Comparison of ENCODE assay signal across 8 cellular contexts in genomic region chr12:53159195-53159834, GRCh38. TPM values are rescaled to one million over a fixed set of nuclear protein-coding genes. Genes with fewer than 3 reads are reported as not detected.
DNase-seq lines count a peak whose midpoint lies in the region; ATAC-seq, FAIRE-seq and TF ChIP-seq lines count a peak whose summit lies in the region.

No MANE protein-coding gene starts in this region.

- intact Hi-C loops in HepG2 (cut with micrococcal nuclease; ENCODE audit: unreplicated experiment): loop anchor here (1.0 to 5.0 kb wide), 3 partner anchors 31 to 128 kb away; no protein-coding TSS in a partner anchor

- no peaks in the 10 kb centered on the region for H3K27me3 ChIP-seq in HepG2 (ENCODE audit: control insufficient read depth in 1 of 2, insufficient read depth in 2 of 2, low read length in 2 of 2)

- peak; percentile 95 for FAIRE-seq in HepG2 (lab: Jason Lieb, UNC)

- CTCF ChIA-PET in HepG2 (lab: Yijun Ruan, JAX; ENCODE audit: low intra/inter-chr PET ratio, low total read pairs): interaction anchor here (0.9 to 4.1 kb wide), 5 partner anchors 16 to 128 kb away, joined by 3 to 23 read pairs (median 4); no protein-coding TSS in a partner anchor

- no peaks in the 10 kb centered on the region for H4K20me1 ChIP-seq in HepG2 (ENCODE audit: insufficient read depth, low read length)

- no peaks in the 10 kb centered on the region for H3K79me2 ChIP-seq in HepG2 (ENCODE audit: insufficient read depth, low read length)

- no peak overlapping the region for H2AFZ ChIP-seq in HepG2 (ENCODE audit: low read length)

- in situ Hi-C loops in HepG2 (cut with HindIII; ENCODE audit: extremely low pct_ligation_motif_present, low pct_unique_long_range_greater_than_20kb): loop anchor here (5.0 kb wide), 1 partner anchor 33 kb away; no protein-coding TSS in a partner anchor

- peak; percentile 89 for TF ChIP-seq RAD21 in HepG2 (CRISPR knock-in tag; IDR thresholded peaks at IDR 0.05)

- peak; percentile 100 for TF ChIP-seq CTCF in 22Rv1 (IDR thresholded peaks at IDR 0.05)
- peak; percentile 99 for TF ChIP-seq CTCF in choroid plexus epithelial cell (conservative IDR thresholded peaks at IDR 0.05; ENCODE audit: low read depth, low read length)
- TF ChIP-seq CTCF in HepG2 (CRISPR knock-in tag; IDR thresholded peaks at IDR 0.05): peak; percentile 99

- BruUV-seq in HepG2 (replicated peaks; lab: Mats Ljungman, UMichigan): no TSS peak

- H3K4me1 ChIP-seq in HepG2 (ENCODE audit: insufficient read depth, low read length): peaks cover 44% of the 10 kb centered on the region

- ATAC-seq in GM18502 (IDR thresholded peaks at IDR 0.05; ENCODE audit: poor library complexity, unreplicated experiment) (peak; percentile 71), HG03432 (IDR thresholded peaks at IDR 0.05; ENCODE audit: unreplicated experiment) (peak; percentile 64), HepG2 (peak; percentile 88)

- POLR2A ChIA-PET in HepG2 (lab: Yijun Ruan, JAX): interaction anchor here (1.0 to 4.5 kb wide), 7 partner anchors 16 to 162 kb away, joined by 3 to 34 read pairs (median 6); partner anchors contain the start of genes AAAS, CSAD, PFDN5 and SOAT2

- H3K27ac ChIP-seq in 22Rv1 (peak overlapping the region; percentile 32), HepG2 (ENCODE audit: extremely low read length, insufficient read depth, low read length) (no peak overlapping the region)

- WGBS in HepG2 (ENCODE audit: low lambda C conversion rate): 7% methylated on average over 14 of the region's 14 CpGs

- DNase-seq in NCI-H526 (lab: John Stamatoyannopoulos, UW): peak; percentile 54 to 83
- peak; percentile 95 for DNase-seq in activated CD4-positive, alpha-beta T cell treated with anti-CD3 and anti-CD28 coated beads for 48 hours
- DNase-seq in choroid plexus epithelial cell (ENCODE audit: low read depth): peak; percentile 88
- peak; percentile 77 for DNase-seq in HepG2 (ENCODE audit: low spot score)
- peak; percentile 81 to 91 (median 90) for DNase-seq in stimulated activated CD4-positive, alpha-beta T cell treated with anti-CD3 and anti-CD28 coated beads, TNF-alpha, amount 100 ng/mL, for 24 hours (ENCODE audit: low read depth in 3 of 3)

- H3K4me2 ChIP-seq in HepG2 (ENCODE audit: low read depth, low read length): peak overlapping the region; percentile 50

- no peaks in the 10 kb centered on the region for H3K36me3 ChIP-seq in HepG2 (replicated peaks in 1 of 2; ENCODE audit: control insufficient read depth in 1 of 2, insufficient read depth in 2 of 2, low read length in 2 of 2)

- H3K4me3 ChIP-seq in choroid plexus epithelial cell (ENCODE audit: low read depth, low read length) (no peak overlapping the region), HepG2 (replicated peaks in 1 of 3; ENCODE audit: insufficient read depth in 1 of 3, low read depth in 2 of 3, low read length in 3 of 3) (peak overlapping the region in 1 of 3 experiments; percentile 36; a peak in 1 of 6 replicates)

- TF ChIP-seq POLR2A in HepG2 (IDR thresholded peaks at IDR 0.05; ENCODE audit: insufficient read depth in 1 of 2, low read depth in 2 of 2, low read length in 2 of 2): no peak

- no peak overlapping the region for H3K9ac ChIP-seq in HepG2 (ENCODE audit: insufficient read depth, low read depth, low read length)

- TF ChIP-seq EP300 in HepG2 (IDR thresholded peaks at IDR 0.05; ENCODE audit: low read depth in 2 of 2, low read length in 2 of 2): no peak
- no peak for TF ChIP-seq EP300 in HepG2 (CRISPR knock-in tag; IDR thresholded peaks at IDR 0.05; ENCODE audit: borderline replicate concordance)

- H3K9me3 ChIP-seq in HepG2 (ENCODE audit: low read length): no peaks in the 10 kb centered on the region

RNA-seq across cellular contexts. Expression of gene ZNF740, which starts 21.2 kb away (rescaled TPM):
- 15.0 and 16.9 TPM in 2 replicates for total RNA-seq in HepG2 (2016; rRNA removed; fragmentation: Illumina TruSeq; extraction: Trizol)
- total RNA-seq in HepG2 (2016; cell fraction: cytosol; rRNA removed; fragmentation: Illumina TruSeq; extraction: Trizol; ENCODE audit: low read depth): 2.4 and 4.8 TPM in 2 replicates
- 13.9 and 16.1 TPM in 2 replicates for total RNA-seq in HepG2 (2016; cell fraction: insoluble cytoplasmic fraction; rRNA removed; fragmentation: Illumina TruSeq; extraction: Trizol)
- total RNA-seq in HepG2 (2016; cell fraction: membrane; rRNA removed; fragmentation: Illumina TruSeq; extraction: Trizol): 11.3 and 11.8 TPM in 2 replicates
- 20.9 and 23.7 TPM in 2 replicates for total RNA-seq in HepG2 (2016; cell fraction: nucleus; rRNA removed; fragmentation: Illumina TruSeq; extraction: Trizol)
- polyA plus RNA-seq in HepG2 (2011; rRNA removed): 19.0 and 22.0 TPM in 2 replicates
- polyA plus RNA-seq in HepG2 (2011; cell fraction: cytosol; rRNA removed): 7.2 and 8.9 TPM in 2 replicates
- polyA plus RNA-seq in HepG2 (2011; cell fraction: nucleus; rRNA removed): 49.3 and 50.2 TPM in 2 replicates
- polyA plus RNA-seq in HepG2 (2012): 15.4 and 16.5 TPM in 2 replicates
- polyA plus RNA-seq in HepG2 (2016; cell fraction: cytosol; fragmentation: Illumina TruSeq; extraction: Trizol; ENCODE audit: low read depth): 1.4 and 2.0 TPM in 2 replicates
- 11.3 and 12.0 TPM in 2 replicates for polyA plus RNA-seq in HepG2 (2016; cell fraction: insoluble cytoplasmic fraction; fragmentation: Illumina TruSeq; extraction: Trizol; ENCODE audit: low read depth)
- polyA plus RNA-seq in HepG2 (2016; cell fraction: membrane; fragmentation: Illumina TruSeq; extraction: Trizol; ENCODE audit: low read depth): 4.1 and 5.8 TPM in 2 replicates
- polyA plus RNA-seq in HepG2 (2016; cell fraction: nucleus; fragmentation: Illumina TruSeq; extraction: Trizol; ENCODE audit: insufficient read depth, low read depth): 21.2 and 25.1 TPM in 2 replicates
- 41.0 and 77.8 TPM in 2 replicates for polyA minus RNA-seq in HepG2 (2011; rRNA and poly(A)+ RNA removed; ENCODE audit: low replicate concordance)
- 8.4 and 10.6 TPM in 2 replicates for polyA minus RNA-seq in HepG2 (2011; cell fraction: cytosol; rRNA and poly(A)+ RNA removed)
- 91.4 and 93.6 TPM in 2 replicates for polyA minus RNA-seq in HepG2 (2011; cell fraction: nucleus; rRNA and poly(A)+ RNA removed)

RNA-seq across cellular contexts. Expression of gene CSAD, which starts 21.4 kb away (rescaled TPM):
- total RNA-seq in HepG2 (2016; rRNA removed; fragmentation: Illumina TruSeq; extraction: Trizol): 2.7 and 7.2 TPM in 2 replicates
- 3.9 and 6.0 TPM in 2 replicates for total RNA-seq in HepG2 (2016; cell fraction: cytosol; rRNA removed; fragmentation: Illumina TruSeq; extraction: Trizol; ENCODE audit: low read depth)
- total RNA-seq in HepG2 (2016; cell fraction: insoluble cytoplasmic fraction; rRNA removed; fragmentation: Illumina TruSeq; extraction: Trizol): 1.3 and 7.7 TPM in 2 replicates
- total RNA-seq in HepG2 (2016; cell fraction: membrane; rRNA removed; fragmentation: Illumina TruSeq; extraction: Trizol): 2.3 TPM in 2 replicates
- total RNA-seq in HepG2 (2016; cell fraction: nucleus; rRNA removed; fragmentation: Illumina TruSeq; extraction: Trizol): 12.9 and 16.2 TPM in 2 replicates
- 23.5 and 25.2 TPM in 2 replicates for polyA plus RNA-seq in HepG2 (2011; rRNA removed)
- 4.3 and 5.6 TPM in 2 replicates for polyA plus RNA-seq in HepG2 (2011; cell fraction: cytosol; rRNA removed)
- polyA plus RNA-seq in HepG2 (2011; cell fraction: nucleus; rRNA removed): 112 and 125 TPM in 2 replicates
- 10.0 and 10.8 TPM in 2 replicates for polyA plus RNA-seq in HepG2 (2012)
- 0.41 and 0.44 TPM in 2 replicates for polyA plus RNA-seq in HepG2 (2016; cell fraction: cytosol; fragmentation: Illumina TruSeq; extraction: Trizol; ENCODE audit: low read depth)
- polyA plus RNA-seq in HepG2 (2016; cell fraction: insoluble cytoplasmic fraction; fragmentation: Illumina TruSeq; extraction: Trizol; ENCODE audit: low read depth): 2.9 and 3.3 TPM in 2 replicates
- polyA plus RNA-seq in HepG2 (2016; cell fraction: membrane; fragmentation: Illumina TruSeq; extraction: Trizol; ENCODE audit: low read depth): 1.2 TPM in 2 replicates
- polyA plus RNA-seq in HepG2 (2016; cell fraction: nucleus; fragmentation: Illumina TruSeq; extraction: Trizol; ENCODE audit: insufficient read depth, low read depth): 64.6 and 67.6 TPM in 2 replicates
- polyA minus RNA-seq in HepG2 (2011; rRNA and poly(A)+ RNA removed; ENCODE audit: low replicate concordance): 12.1 and 29.8 TPM in 2 replicates
- polyA minus RNA-seq in HepG2 (2011; cell fraction: cytosol; rRNA and poly(A)+ RNA removed): 1.8 and 1.9 TPM in 2 replicates
- 20.1 and 26.4 TPM in 2 replicates for polyA minus RNA-seq in HepG2 (2011; cell fraction: nucleus; rRNA and poly(A)+ RNA removed)

RNA-seq across cellular contexts. Expression of gene ITGB7, which starts 47.7 kb away (rescaled TPM):
- total RNA-seq in HepG2 (2016; rRNA removed; fragmentation: Illumina TruSeq; extraction: Trizol): 0.13 and 0.18 TPM in 2 replicates
- total RNA-seq in HepG2 (2016; cell fraction: cytosol; rRNA removed; fragmentation: Illumina TruSeq; extraction: Trizol; ENCODE audit: low read depth): not detected in 2 replicates
- 0.32 TPM in 1 of 2 replicates, not detected in the other for total RNA-seq in HepG2 (2016; cell fraction: insoluble cytoplasmic fraction; rRNA removed; fragmentation: Illumina TruSeq; extraction: Trizol)
- total RNA-seq in HepG2 (2016; cell fraction: membrane; rRNA removed; fragmentation: Illumina TruSeq; extraction: Trizol): not detected in 2 replicates
- total RNA-seq in HepG2 (2016; cell fraction: nucleus; rRNA removed; fragmentation: Illumina TruSeq; extraction: Trizol): not detected in 2 replicates
- 0.14 and 0.16 TPM in 2 replicates for polyA plus RNA-seq in HepG2 (2011; rRNA removed)
- polyA plus RNA-seq in HepG2 (2011; cell fraction: cytosol; rRNA removed): 0.09 and 0.13 TPM in 2 replicates
- 0.39 and 0.40 TPM in 2 replicates for polyA plus RNA-seq in HepG2 (2011; cell fraction: nucleus; rRNA removed)
- polyA plus RNA-seq in HepG2 (2012): 0.20 and 0.30 TPM in 2 replicates
- not detected in 2 replicates for polyA plus RNA-seq in HepG2 (2016; cell fraction: cytosol; fragmentation: Illumina TruSeq; extraction: Trizol; ENCODE audit: low read depth)
- polyA plus RNA-seq in HepG2 (2016; cell fraction: insoluble cytoplasmic fraction; fragmentation: Illumina TruSeq; extraction: Trizol; ENCODE audit: low read depth): 0.33 TPM in 1 of 2 replicates, not detected in the other
- polyA plus RNA-seq in HepG2 (2016; cell fraction: membrane; fragmentation: Illumina TruSeq; extraction: Trizol; ENCODE audit: low read depth): not detected in 2 replicates
- 0.20 TPM in 1 of 2 replicates, not detected in the other for polyA plus RNA-seq in HepG2 (2016; cell fraction: nucleus; fragmentation: Illumina TruSeq; extraction: Trizol; ENCODE audit: insufficient read depth, low read depth)
- 0.40 and 2.6 TPM in 2 replicates for polyA minus RNA-seq in HepG2 (2011; rRNA and poly(A)+ RNA removed; ENCODE audit: low replicate concordance)
- polyA minus RNA-seq in HepG2 (2011; cell fraction: cytosol; rRNA and poly(A)+ RNA removed): not detected in 2 replicates
- polyA minus RNA-seq in HepG2 (2011; cell fraction: nucleus; rRNA and poly(A)+ RNA removed): not detected in 2 replicates

RNA-seq across cellular contexts. Expression of gene SOAT2, which starts 56.0 kb away (rescaled TPM):
- total RNA-seq in HepG2 (2016; rRNA removed; fragmentation: Illumina TruSeq; extraction: Trizol): 6.1 and 14.9 TPM in 2 replicates
- 1.3 and 1.6 TPM in 2 replicates for total RNA-seq in HepG2 (2016; cell fraction: cytosol; rRNA removed; fragmentation: Illumina TruSeq; extraction: Trizol; ENCODE audit: low read depth)
- 5.1 and 14.3 TPM in 2 replicates for total RNA-seq in HepG2 (2016; cell fraction: insoluble cytoplasmic fraction; rRNA removed; fragmentation: Illumina TruSeq; extraction: Trizol)
- total RNA-seq in HepG2 (2016; cell fraction: membrane; rRNA removed; fragmentation: Illumina TruSeq; extraction: Trizol): 3.9 and 5.2 TPM in 2 replicates
- 20.7 and 23.6 TPM in 2 replicates for total RNA-seq in HepG2 (2016; cell fraction: nucleus; rRNA removed; fragmentation: Illumina TruSeq; extraction: Trizol)
- polyA plus RNA-seq in HepG2 (2011; rRNA removed): 108 and 131 TPM in 2 replicates
- polyA plus RNA-seq in HepG2 (2011; cell fraction: cytosol; rRNA removed): 102 and 125 TPM in 2 replicates
- polyA plus RNA-seq in HepG2 (2011; cell fraction: nucleus; rRNA removed): 476 and 502 TPM in 2 replicates
- polyA plus RNA-seq in HepG2 (2012): 40.7 and 74.1 TPM in 2 replicates
- 2.1 and 3.1 TPM in 2 replicates for polyA plus RNA-seq in HepG2 (2016; cell fraction: cytosol; fragmentation: Illumina TruSeq; extraction: Trizol; ENCODE audit: low read depth)
- 8.4 and 8.5 TPM in 2 replicates for polyA plus RNA-seq in HepG2 (2016; cell fraction: insoluble cytoplasmic fraction; fragmentation: Illumina TruSeq; extraction: Trizol; ENCODE audit: low read depth)
- polyA plus RNA-seq in HepG2 (2016; cell fraction: membrane; fragmentation: Illumina TruSeq; extraction: Trizol; ENCODE audit: low read depth): 3.3 and 4.5 TPM in 2 replicates
- 40.5 and 42.0 TPM in 2 replicates for polyA plus RNA-seq in HepG2 (2016; cell fraction: nucleus; fragmentation: Illumina TruSeq; extraction: Trizol; ENCODE audit: insufficient read depth, low read depth)
- polyA minus RNA-seq in HepG2 (2011; rRNA and poly(A)+ RNA removed; ENCODE audit: low replicate concordance): 0.16 and 255 TPM in 2 replicates
- polyA minus RNA-seq in HepG2 (2011; cell fraction: cytosol; rRNA and poly(A)+ RNA removed): 39.8 and 42.8 TPM in 2 replicates
- polyA minus RNA-seq in HepG2 (2011; cell fraction: nucleus; rRNA and poly(A)+ RNA removed): 79.3 and 125 TPM in 2 replicates
